8 cellular contexts compared by ENCODE assay signal in genomic region chr5:143539742-143540141, GRCh38.
"Had no signal": no experiment of that assay in that cellular context is flagged by ENCODE, and none has a peak within 500 bp of the region (broad histone marks: within the 10 kb centered on the region; RNA-seq: fewer than 3 reads in every experiment).

No MANE protein-coding gene starts in this region.

- FAIRE-seq: G401.6, GM12878, GM12891, GM12892, GM18507, GM19239 had no signal

- ATAC-seq: GM12878 had no signal

- DNase-seq: GDM1, GF-D8 had no signal

- H3K4me3 ChIP-seq: GM12878 had no signal
